Comparison of ENCODE assay signal across 8 cellular contexts in genomic region chr9:136881691-136882108, GRCh38. TPM values are rescaled to one million over a fixed set of nuclear protein-coding genes. Genes with fewer than 3 reads are reported as not detected.
DNase-seq lines count a peak whose midpoint lies in the region; ATAC-seq and TF ChIP-seq lines count a peak whose summit lies in the region.

No MANE protein-coding gene starts in this region.

- H3K4me1 ChIP-seq in thymus (ENCODE audit: control insufficient read depth, insufficient read depth, low read length) (peaks cover 3% of the 10 kb centered on the region), H9 (ENCODE audit: insufficient read depth, low read length) (no peaks in the 10 kb centered on the region)

- H3K4me3 Mint-ChIP-seq in activated T-helper 1 cell treated with anti-CD3 and anti-CD28 coated beads, Interleukin-12 subunit alpha, Interleukin-12 subunit beta, Interleukin-2, Interleukin-4 antibody, amounts not matched to agents 30 ng/mL and 10 ng/mL and 1 ng/mL, durations not matched to agents 14 hours and 24 hours and 36 hours = peak overlapping the region; percentile 77
- H3K4me3 Mint-ChIP-seq in H9 = no peak overlapping the region

- H3K4me1 Mint-ChIP-seq in activated T-helper 1 cell treated with anti-CD3 and anti-CD28 coated beads, Interleukin-12 subunit alpha, Interleukin-12 subunit beta, Interleukin-2, Interleukin-4 antibody, amounts not matched to agents 30 ng/mL and 10 ng/mL and 1 ng/mL, durations not matched to agents 14 hours and 24 hours and 36 hours (ENCODE audit: low read depth) = peaks cover 37% of the 10 kb centered on the region
- peaks cover 5% of the 10 kb centered on the region in 2 experiments; a peak in 2 of 4 replicates for H3K4me1 Mint-ChIP-seq in H9

- ATAC-seq in GM19023 (IDR thresholded peaks at IDR 0.05; ENCODE audit: unreplicated experiment) = no peak

- no peak overlapping the region for H3K14ac ChIP-seq in H9 (ENCODE audit: insufficient read depth, low read length)

- no peaks in the 10 kb centered on the region; the same call in 1 of the 2 replicates for H3K79me2 ChIP-seq in H9 (ENCODE audit: insufficient read depth, low read length)

- no peak overlapping the region for H2BK15ac ChIP-seq in H9 (ENCODE audit: low read depth, low read length)

- H3K9ac ChIP-seq in H9 (ENCODE audit: extremely low read depth, insufficient read length, low read length) = no peak overlapping the region

- no peak overlapping the region for H3K4me3 ChIP-seq in thymus (ENCODE audit: low read length)

- H3K23me2 ChIP-seq in H9 (ENCODE audit: insufficient read length, low read depth, low read length, poor library complexity, severe bottlenecking) = peaks cover 4% of the 10 kb centered on the region

- H3T11ph ChIP-seq in H9 (ENCODE audit: low read length) = no peak overlapping the region

- no peak overlapping the region for H3K4ac ChIP-seq in H9 (ENCODE audit: low read depth, low read length)

- no peaks in the 10 kb centered on the region for H3K79me1 ChIP-seq in H9 (ENCODE audit: insufficient read depth, low read depth, low read length, poor library complexity, severe bottlenecking)

- no peak overlapping the region for H2BK5ac ChIP-seq in H9 (ENCODE audit: insufficient read length, low read length)

- H2AK5ac ChIP-seq in H9 (ENCODE audit: insufficient read length, low read length) = no peak overlapping the region

- H3K23ac ChIP-seq in H9 (ENCODE audit: insufficient read length, low read depth, low read length) = no peak overlapping the region

- H3K27ac ChIP-seq in thymus (ENCODE audit: low read depth) (peak overlapping the region; percentile 65), H9 (ENCODE audit: insufficient read length, low read depth, low read length) (no peak overlapping the region)

- no peaks in the 10 kb centered on the region for H3K27me3 Mint-ChIP-seq in activated T-helper 1 cell treated with anti-CD3 and anti-CD28 coated beads, Interleukin-12 subunit alpha, Interleukin-12 subunit beta, Interleukin-2, Interleukin-4 antibody, amounts not matched to agents 30 ng/mL and 10 ng/mL and 1 ng/mL, durations not matched to agents 14 hours and 24 hours and 36 hours (ENCODE audit: insufficient read depth)
- peaks cover 14% of the 10 kb centered on the region for H3K27me3 Mint-ChIP-seq in H9 (ENCODE audit: low read depth)

- no peak overlapping the region for H3K56ac ChIP-seq in H9 (ENCODE audit: insufficient read length, low read depth, low read length)

- no peak overlapping the region for H2BK120ac ChIP-seq in H9 (ENCODE audit: low read depth, low read length, poor library complexity, severe bottlenecking)

- no peaks in the 10 kb centered on the region for H3K9me3 ChIP-seq in thymus (ENCODE audit: control insufficient read depth)
- no peaks in the 10 kb centered on the region for H3K9me3 ChIP-seq in H9 (ENCODE audit: control insufficient read depth, low read depth, low read length)

- no peak overlapping the region for H3K18ac ChIP-seq in H9 (ENCODE audit: insufficient read length, low read depth, low read length)

- H3K9me3 Mint-ChIP-seq in activated T-helper 1 cell treated with anti-CD3 and anti-CD28 coated beads, Interleukin-12 subunit alpha, Interleukin-12 subunit beta, Interleukin-2, Interleukin-4 antibody, amounts not matched to agents 30 ng/mL and 10 ng/mL and 1 ng/mL, durations not matched to agents 14 hours and 24 hours and 36 hours = no peaks in the 10 kb centered on the region
- H3K9me3 Mint-ChIP-seq in H9 = no peaks in the 10 kb centered on the region; a peak in 2 of 5 replicates

- no peaks in the 10 kb centered on the region for H3K27me3 ChIP-seq in thymus (ENCODE audit: control insufficient read depth, insufficient read depth)
- no peaks in the 10 kb centered on the region for H3K27me3 ChIP-seq in H9 (ENCODE audit: insufficient read depth, low read length)

- no peak overlapping the region for H4K91ac ChIP-seq in H9 (ENCODE audit: insufficient read length, low read depth, low read length)

- H3K27ac Mint-ChIP-seq in activated T-helper 1 cell treated with anti-CD3 and anti-CD28 coated beads, Interleukin-12 subunit alpha, Interleukin-12 subunit beta, Interleukin-2, Interleukin-4 antibody, amounts not matched to agents 30 ng/mL and 10 ng/mL and 1 ng/mL, durations not matched to agents 14 hours and 24 hours and 36 hours = peak overlapping the region; percentile 91
- no peak overlapping the region for H3K27ac Mint-ChIP-seq in H9

- H2AFZ ChIP-seq in H9 (ENCODE audit: low read length) = no peak overlapping the region

- H2BK12ac ChIP-seq in H9 (ENCODE audit: insufficient read length, low read depth, low read length) = no peak overlapping the region

- intact Hi-C loops in activated T-helper 1 cell treated with anti-CD3 and anti-CD28 coated beads, Interleukin-12 subunit alpha, Interleukin-12 subunit beta, Interleukin-2, Interleukin-4 antibody, amounts not matched to agents 30 ng/mL and 10 ng/mL and 1 ng/mL, durations not matched to agents 14 hours and 24 hours and 36 hours (cut with micrococcal nuclease) = loop anchor here (1.0 to 5.0 kb wide), 5 partner anchors 15 to 344 kb away; partner anchors contain the start of genes EDF1, FBXW5 and PHPT1

- H3K36me3 ChIP-seq in thymus (ENCODE audit: control insufficient read depth, insufficient read depth) = no peaks in the 10 kb centered on the region

- peak; percentile 72 for DNase-seq in DMS53 (lab: John Stamatoyannopoulos, UW)
- DNase-seq in HuH-7.5 (ENCODE audit: low spot score) = peak; percentile 49
- peak; percentile 71 for DNase-seq in activated T-helper 1 cell treated with anti-CD3 and anti-CD28 coated beads, Interleukin-12 subunit alpha, Interleukin-12 subunit beta, Interleukin-2, Interleukin-4 antibody, amounts not matched to agents 30 ng/mL and 10 ng/mL and 1 ng/mL, durations not matched to agents 14 hours and 24 hours and 36 hours (ENCODE audit: low spot score)
- peak; percentile 44 to 72 for DNase-seq in lung microvascular endothelial cell (ENCODE audit: low read depth in 2 of 2)
- no peak for DNase-seq in KG1 (lab: John Stamatoyannopoulos, UW)
- DNase-seq in H9 = no peak

- H4K8ac ChIP-seq in H9 (replicated peaks; ENCODE audit: insufficient read length, low read depth, low read length) = no peak overlapping the region

- WGBS in thymus = 19% methylated on average over 9 of the region's 9 CpGs
- WGBS in H9 (ENCODE audit: extremely low coverage, insufficient read length, low lambda C conversion rate) = no CpG with 5 or more reads among the region's 9 CpGs

- peaks cover 3% of the 10 kb centered on the region for H3K36me3 Mint-ChIP-seq in activated T-helper 1 cell treated with anti-CD3 and anti-CD28 coated beads, Interleukin-12 subunit alpha, Interleukin-12 subunit beta, Interleukin-2, Interleukin-4 antibody, amounts not matched to agents 30 ng/mL and 10 ng/mL and 1 ng/mL, durations not matched to agents 14 hours and 24 hours and 36 hours (ENCODE audit: low read depth)
- no peaks in the 10 kb centered on the region; a peak in 2 of 7 replicates for H3K36me3 Mint-ChIP-seq in H9 (ENCODE audit: insufficient read depth in 1 of 3, low read depth in 3 of 3)

- no peak for TF ChIP-seq CTCF in H9 (conservative IDR thresholded peaks at IDR 0.05)

- no peak overlapping the region for H4K5ac ChIP-seq in H9 (ENCODE audit: insufficient read length, low read depth, low read length)

- H3K4me2 ChIP-seq in H9 (ENCODE audit: insufficient read depth, insufficient read length, low read length) = no peak overlapping the region

- H4K20me1 ChIP-seq in H9 (ENCODE audit: control insufficient read depth, insufficient read depth, insufficient read length) = no peaks in the 10 kb centered on the region

- H2BK20ac ChIP-seq in H9 (ENCODE audit: low read depth, low read length, poor library complexity, severe bottlenecking) = no peak overlapping the region

RNA-seq across cellular contexts. Expression of gene TRAF2, which starts 4.6 kb away (rescaled TPM):
- total RNA-seq in activated T-helper 1 cell treated with anti-CD3 and anti-CD28 coated beads, Interleukin-12 subunit alpha, Interleukin-12 subunit beta, Interleukin-2, Interleukin-4 antibody, amounts not matched to agents 30 ng/mL and 10 ng/mL and 1 ng/mL, durations not matched to agents 14 hours and 24 hours and 36 hours = 67.4 and 76.3 TPM in 2 replicates
- total RNA-seq in lung microvascular endothelial cell (10.9 and 14.7 TPM in 2 replicates), H9 (2021) (48.8 and 49.2 TPM in 2 replicates)
- polyA plus RNA-seq in thymus = 18.8 TPM

RNA-seq across cellular contexts. Expression of gene EDF1, which starts 15.6 kb away (rescaled TPM):
- 410 and 418 TPM in 2 replicates for total RNA-seq in activated T-helper 1 cell treated with anti-CD3 and anti-CD28 coated beads, Interleukin-12 subunit alpha, Interleukin-12 subunit beta, Interleukin-2, Interleukin-4 antibody, amounts not matched to agents 30 ng/mL and 10 ng/mL and 1 ng/mL, durations not matched to agents 14 hours and 24 hours and 36 hours
- total RNA-seq in lung microvascular endothelial cell (254 and 382 TPM in 2 replicates), H9 (2021) (318 and 328 TPM in 2 replicates)
- polyA plus RNA-seq in thymus = 407 TPM

RNA-seq across cellular contexts. Expression of gene MAMDC4, which starts 29.6 kb away (rescaled TPM):
- total RNA-seq in activated T-helper 1 cell treated with anti-CD3 and anti-CD28 coated beads, Interleukin-12 subunit alpha, Interleukin-12 subunit beta, Interleukin-2, Interleukin-4 antibody, amounts not matched to agents 30 ng/mL and 10 ng/mL and 1 ng/mL, durations not matched to agents 14 hours and 24 hours and 36 hours = 18.2 and 23.6 TPM in 2 replicates
- 0.65 and 2.0 TPM in 2 replicates for total RNA-seq in lung microvascular endothelial cell
- polyA plus RNA-seq in thymus = 14.0 TPM
- 6.9 and 9.2 TPM in 2 replicates for total RNA-seq in H9 (2021)

RNA-seq across cellular contexts. Expression of gene PHPT1, which starts 32.5 kb away (rescaled TPM):
- total RNA-seq in activated T-helper 1 cell treated with anti-CD3 and anti-CD28 coated beads, Interleukin-12 subunit alpha, Interleukin-12 subunit beta, Interleukin-2, Interleukin-4 antibody, amounts not matched to agents 30 ng/mL and 10 ng/mL and 1 ng/mL, durations not matched to agents 14 hours and 24 hours and 36 hours = 134 and 139 TPM in 2 replicates
- total RNA-seq in lung microvascular endothelial cell (242 and 316 TPM in 2 replicates), H9 (2021) (161 and 175 TPM in 2 replicates)
- polyA plus RNA-seq in thymus = 85.7 TPM

RNA-seq across cellular contexts. Expression of gene AJM1, which starts 39.4 kb away (rescaled TPM):
- total RNA-seq in activated T-helper 1 cell treated with anti-CD3 and anti-CD28 coated beads, Interleukin-12 subunit alpha, Interleukin-12 subunit beta, Interleukin-2, Interleukin-4 antibody, amounts not matched to agents 30 ng/mL and 10 ng/mL and 1 ng/mL, durations not matched to agents 14 hours and 24 hours and 36 hours = 5.1 and 5.8 TPM in 2 replicates
- total RNA-seq in lung microvascular endothelial cell = 0.44 and 1.4 TPM in 2 replicates
- polyA plus RNA-seq in thymus = 1.8 TPM
- total RNA-seq in H9 (2021) = 1.8 and 2.3 TPM in 2 replicates

Comparison
In these comparisons a context has a peak if more than half of its experiments do, and no peak if none do; other contexts are left out.
1. DNase-seq: peak in DMS53 (single experiment), HuH-7.5 (single experiment), activated T-helper 1 cell treated with anti-CD3 and anti-CD28 coated beads, Interleukin-12 subunit alpha, Interleukin-12 subunit beta, Interleukin-2, Interleukin-4 antibody, amounts not matched to agents 30 ng/mL and 10 ng/mL and 1 ng/mL, durations not matched to agents 14 hours and 24 hours and 36 hours (single experiment) and lung microvascular endothelial cell (2 of 2); none in KG1 (single experiment) and H9 (single experiment).